ENCODE assay signal across 13 cellular contexts in genomic region chr17:61221597-61222471, GRCh38.
DNase-seq lines count a peak whose midpoint lies in the region; ATAC-seq and TF ChIP-seq lines count a peak whose summit lies in the region.
"Had no signal": no experiment of that assay in that cellular context is flagged by ENCODE, and none has a peak within 500 bp of the region (broad histone marks: within the 10 kb centered on the region; RNA-seq: fewer than 3 reads in every experiment).

No MANE protein-coding gene starts in this region.

- POLR2A ChIA-PET in CD8-positive, alpha-beta memory T cell (lab: Charles Lee), result no interaction called here

- DNase-seq in CD8-positive, alpha-beta memory T cell, result peak in 1 of 5 donors; percentile 26
- DNase-seq in Kasumi-1 (lab: John Stamatoyannopoulos, UW) (peak; percentile 52 to 55), natural killer cell (no peak), left colon (no peak), germinal center (ENCODE audit: low spot score) (no peak), ascending aorta (ENCODE audit: low spot score in 2 of 2) (no peak)
- peak in 1 of 2 donors; percentile 14 for DNase-seq in activated naive CD4-positive, alpha-beta T cell treated with anti-CD3 and anti-CD28 coated beads, Interleukin-2, amount 50 U/mL, for 72 hours (ENCODE audit: low spot score in 2 of 2)
- DNase-seq: DMS53, NCI-H524, nephron progenitor cell had no signal

- no peak for TF ChIP-seq CTCF in natural killer cell (IDR thresholded peaks at IDR 0.05)
- TF ChIP-seq CTCF in ascending aorta (IDR thresholded peaks at IDR 0.05), result no peak

- H3K9me3 ChIP-seq in CD8-positive, alpha-beta memory T cell (ENCODE audit: low read length), result no peaks in the 10 kb centered on the region
- H3K9me3 ChIP-seq in ascending aorta, result no peaks in the 10 kb centered on the region
- H3K9me3 ChIP-seq: esophagus muscularis mucosa, SJSA1 had no signal

- H3K27me3 Mint-ChIP-seq in CD8-positive, alpha-beta memory T cell, result no peaks in the 10 kb centered on the region
- H3K27me3 Mint-ChIP-seq in natural killer cell (ENCODE audit: low read depth in 2 of 2), result no peaks in the 10 kb centered on the region

- no peaks in the 10 kb centered on the region for H3K36me3 ChIP-seq in CD8-positive, alpha-beta memory T cell (ENCODE audit: insufficient read depth, low read length)
- H3K36me3 ChIP-seq in ascending aorta, result no peaks in the 10 kb centered on the region
- H3K36me3 ChIP-seq: cardiac muscle cell, esophagus muscularis mucosa, SJSA1 had no signal

- H3K4me3 ChIP-seq in CD8-positive, alpha-beta memory T cell (ENCODE audit: low read length), result peak overlapping the region; percentile 7
- no peak overlapping the region for H3K4me3 ChIP-seq in ascending aorta
- H3K4me3 ChIP-seq: cardiac muscle cell, esophagus muscularis mucosa, SJSA1 had no signal

- no peak overlapping the region for H3K27ac ChIP-seq in CD8-positive, alpha-beta memory T cell (ENCODE audit: low read depth, low read length)
- H3K27ac ChIP-seq in ascending aorta, result no peak overlapping the region
- H3K27ac ChIP-seq: cardiac muscle cell, esophagus muscularis mucosa, SJSA1 had no signal

- H3K9me3 Mint-ChIP-seq in CD8-positive, alpha-beta memory T cell, result no peaks in the 10 kb centered on the region
- peaks cover 0 to 8% of the 10 kb centered on the region in 2 donors for H3K9me3 Mint-ChIP-seq in activated naive CD4-positive, alpha-beta T cell treated with anti-CD3 and anti-CD28 coated beads, Interleukin-2, amount 50 U/mL, for 72 hours
- H3K9me3 Mint-ChIP-seq in natural killer cell, result no peaks in the 10 kb centered on the region
- H3K9me3 Mint-ChIP-seq: nephron progenitor cell had no signal

- ATAC-seq in activated naive CD4-positive, alpha-beta T cell treated with anti-CD3 and anti-CD28 coated beads, Interleukin-2, amount 50 U/mL, for 72 hours, result peak; percentile 68 to 79
- ATAC-seq in natural killer cell (peak; percentile 22 to 62 (median 48)), left colon (no peak)

- peak overlapping the region; percentile 55 to 88 (median 81) for H3K4me3 Mint-ChIP-seq in CD8-positive, alpha-beta memory T cell
- peak overlapping the region; percentile 87 for H3K4me3 Mint-ChIP-seq in natural killer cell
- H3K4me3 Mint-ChIP-seq: nephron progenitor cell had no signal

- H3K27me3 ChIP-seq in CD8-positive, alpha-beta memory T cell (ENCODE audit: insufficient read depth, low read length, poor library complexity, severe bottlenecking), result no peaks in the 10 kb centered on the region
- no peaks in the 10 kb centered on the region for H3K27me3 ChIP-seq in ascending aorta
- H3K27me3 ChIP-seq: cardiac muscle cell, esophagus muscularis mucosa, SJSA1 had no signal

- H3K27ac Mint-ChIP-seq in CD8-positive, alpha-beta memory T cell, result peak overlapping the region; percentile 26 to 89 (median 74)
- peak overlapping the region; percentile 48 to 82 for H3K27ac Mint-ChIP-seq in activated naive CD4-positive, alpha-beta T cell treated with anti-CD3 and anti-CD28 coated beads, Interleukin-2, amount 50 U/mL, for 72 hours
- peak overlapping the region; percentile 81 to 85 for H3K27ac Mint-ChIP-seq in natural killer cell
- H3K27ac Mint-ChIP-seq: nephron progenitor cell had no signal

- H3K36me3 Mint-ChIP-seq in CD8-positive, alpha-beta memory T cell, result peaks cover 0 to 5% (median 0%) of the 10 kb centered on the region in 3 donors
- no peaks in the 10 kb centered on the region for H3K36me3 Mint-ChIP-seq in activated naive CD4-positive, alpha-beta T cell treated with anti-CD3 and anti-CD28 coated beads, Interleukin-2, amount 50 U/mL, for 72 hours
- no peaks in the 10 kb centered on the region for H3K36me3 Mint-ChIP-seq in natural killer cell

- peaks cover 24% of the 10 kb centered on the region for H3K4me1 ChIP-seq in CD8-positive, alpha-beta memory T cell (ENCODE audit: insufficient read depth, low read length)
- H3K4me1 ChIP-seq in ascending aorta, result peaks cover 0 to 9% of the 10 kb centered on the region in 2 donors

- H3K4me1 Mint-ChIP-seq in CD8-positive, alpha-beta memory T cell, result peaks cover 32 to 43% (median 35%) of the 10 kb centered on the region in 3 donors
- H3K4me1 Mint-ChIP-seq in natural killer cell, result peaks cover 40 to 55% of the 10 kb centered on the region in 2 donors

- CTCF ChIA-PET in CD8-positive, alpha-beta memory T cell (lab: Charles Lee), result interaction anchor here (1.3 kb wide), 2 partner anchors 40 to 545 kb away, joined by 3 read pairs; partner anchors contain the start of gene BCAS3

- intact Hi-C loops in natural killer cell (cut with micrococcal nuclease) (loop anchor here (1.0 kb wide), 1 partner anchor 83 kb away; no protein-coding TSS in a partner anchor), left colon (cut with DNase I, micrococcal nuclease) (no loop called here), ascending aorta (cut with DNase I) (no loop called here)

Comparison
In these comparisons a context has a peak if more than half of its experiments do, and no peak if none do; other contexts are left out.
1. DNase-seq: peak in Kasumi-1 (2 of 2); none in natural killer cell (single experiment), left colon (0 of 2), germinal center (single experiment) and ascending aorta (0 of 2).
2. Peak in every context shown above with its lines, with median percentiles within 50 percentile points of each other: H3K27ac Mint-ChIP-seq.